8 cellular contexts compared by ENCODE assay signal in genomic region chr22:21417806-21418205, GRCh38. TPM values are rescaled to one million over a fixed set of nuclear protein-coding genes. Genes with fewer than 3 reads are reported as not detected.
DNase-seq lines count a peak whose midpoint lies in the region; ATAC-seq, FAIRE-seq and TF ChIP-seq lines count a peak whose summit lies in the region.
"Not testable (repeated sequence)": the region's sequence is repeated elsewhere in the genome, so short reads cannot be mapped to it uniquely, and the experiment has no call there.

No MANE protein-coding gene starts in this region.

- H3K4me1 ChIP-seq in A549; H1 (replicated peaks in 1 of 4; ENCODE audit: control insufficient read depth in 3 of 4, insufficient read depth in 4 of 4, low read length in 3 of 4); HepG2 (ENCODE audit: insufficient read depth, low read length); gastrocnemius medialis: not testable (repeated sequence)

- ATAC-seq in A549 (peak; percentile 37 to 47; a peak in 5 of 6 replicates), GM19395 (IDR thresholded peaks at IDR 0.05; ENCODE audit: unreplicated experiment) (peak; percentile 37), HG02852 (IDR thresholded peaks at IDR 0.05; ENCODE audit: unreplicated experiment) (peak; percentile 41), gastrocnemius medialis (peak; percentile 40 to 68)
- peak; percentile 33 to 35 for ATAC-seq in activated T-cell treated with anti-CD3 and anti-CD28 coated beads, Interleukin-2, amount 50 U/mL, for 4 hours
- ATAC-seq in HepG2 = not testable (repeated sequence)

- not testable (repeated sequence) for H3K4me1 Mint-ChIP-seq in activated T-cell treated with anti-CD3 and anti-CD28 coated beads, Interleukin-2, amount 50 U/mL, for 4 hours (ENCODE audit: low read depth)

- POLR2A ChIA-PET in A549 (lab: Yijun Ruan, JAX); H1 (lab: Charles Lee; ENCODE audit: partially characterized antibody); HepG2 (lab: Yijun Ruan, JAX): not testable (repeated sequence)

- not testable (repeated sequence) for H3K23me2 ChIP-seq in H1 (ENCODE audit: low read depth, low read length)

- H4K5ac ChIP-seq in H1 (ENCODE audit: insufficient read length, low read depth, low read length) = not testable (repeated sequence)

- not testable (repeated sequence) for BruUV-seq in HepG2 (replicated peaks; lab: Mats Ljungman, UMichigan)

- H3K4me3 ChIP-seq in A549 (peak overlapping the region; percentile 49), MG63 (peak overlapping the region; percentile 34), H1 (ENCODE audit: extremely low read depth in 1 of 4, insufficient read depth in 2 of 4, low read depth in 3 of 4, low read length in 4 of 4) (peak overlapping the region; percentile 27 to 45 (median 38); a peak in 6 of 8 replicates), HepG2 (replicated peaks in 1 of 3; ENCODE audit: insufficient read depth in 1 of 3, low read depth in 2 of 3, low read length in 3 of 3) (peak overlapping the region in 1 of 3 experiments; percentile 56; a peak in 3 of 6 replicates), gastrocnemius medialis (peak overlapping the region in 3 of 4 donors; percentile 40 to 58 (median 51))

- intact Hi-C loops in HepG2 (cut with micrococcal nuclease; ENCODE audit: unreplicated experiment); gastrocnemius medialis (cut with DNase I; ENCODE audit: low total_unique reads): not testable (repeated sequence)

- not testable (repeated sequence) for H4K91ac ChIP-seq in H1 (replicated peaks; ENCODE audit: insufficient read length, low read length)

- H3K9me3 ChIP-seq in A549; MG63; H1 (ENCODE audit: insufficient read depth in 2 of 2, low read depth in 1 of 2, low read length in 1 of 2); HepG2 (ENCODE audit: low read length); gastrocnemius medialis: not testable (repeated sequence)

- H3K36me3 ChIP-seq in MG63; H1 (ENCODE audit: control insufficient read depth in 2 of 4, insufficient read depth in 4 of 4, low read length in 3 of 4); HepG2 (replicated peaks in 1 of 2; ENCODE audit: control insufficient read depth in 1 of 2, insufficient read depth in 2 of 2, low read length in 2 of 2); gastrocnemius medialis: not testable (repeated sequence)

- H2AK5ac ChIP-seq in H1 (ENCODE audit: low read depth, low read length) = not testable (repeated sequence)

- not testable (repeated sequence) for H2BK15ac ChIP-seq in H1 (ENCODE audit: low read length)

- not testable (repeated sequence) for FAIRE-seq in A549 (lab: Jason Lieb, UNC); H1 (lab: Jason Lieb, UNC); HepG2 (lab: Jason Lieb, UNC)

- H3K56ac ChIP-seq in H1 (replicated peaks; ENCODE audit: insufficient read length, low read depth, low read length) = not testable (repeated sequence)

- not testable (repeated sequence) for H4K20me1 ChIP-seq in H1 (replicated peaks in 1 of 2; ENCODE audit: control insufficient read depth in 1 of 2, insufficient read depth in 2 of 2, low read length in 2 of 2); HepG2 (ENCODE audit: insufficient read depth, low read length)

- not testable (repeated sequence) for H2BK120ac ChIP-seq in H1 (replicated peaks; ENCODE audit: low read depth, low read length)

- H2BK20ac ChIP-seq in H1 (ENCODE audit: low read length) = not testable (repeated sequence)

- CTCF ChIA-PET in A549 (lab: Yijun Ruan, JAX); H1 (lab: Charles Lee; ENCODE audit: partially characterized antibody); HepG2 (lab: Yijun Ruan, JAX; ENCODE audit: low intra/inter-chr PET ratio, low total read pairs): not testable (repeated sequence)

- not testable (repeated sequence) for H3K9me3 Mint-ChIP-seq in activated T-cell treated with anti-CD3 and anti-CD28 coated beads, Interleukin-2, amount 50 U/mL, for 4 hours

- not testable (repeated sequence) for TF ChIP-seq EP300 in A549 (IDR thresholded peaks at IDR 0.05); H1 (IDR thresholded peaks at IDR 0.05; ENCODE audit: borderline replicate concordance in 1 of 2, low read depth in 2 of 2, low read length in 2 of 2); HepG2 (IDR thresholded peaks at IDR 0.05; ENCODE audit: low read depth in 2 of 2, low read length in 2 of 2); HepG2 (CRISPR knock-in tag; IDR thresholded peaks at IDR 0.05; ENCODE audit: borderline replicate concordance)

- not testable (repeated sequence) for H3K14ac ChIP-seq in H1 (ENCODE audit: insufficient read length)

- not testable (repeated sequence) for H3K79me2 ChIP-seq in H1 (ENCODE audit: control insufficient read depth in 1 of 2, insufficient read depth in 2 of 2, low read length in 2 of 2); HepG2 (ENCODE audit: insufficient read depth, low read length)

- TF ChIP-seq CTCF in A549 (IDR thresholded peaks at IDR 0.05); H1 (IDR thresholded peaks at IDR 0.05; ENCODE audit: control extremely low read depth in 1 of 3, insufficient read depth in 1 of 3, low read depth in 1 of 3, low read length in 3 of 3); HepG2 (CRISPR knock-in tag; IDR thresholded peaks at IDR 0.05); gastrocnemius medialis (IDR thresholded peaks at IDR 0.05 in 4 of 5, conservative IDR thresholded peaks at IDR 0.05 in 1 of 5): not testable (repeated sequence)

- H3K4me2 ChIP-seq in A549 = peak overlapping the region; percentile 45; the same call in 1 of the 3 replicates
- H3K4me2 ChIP-seq in H1 (ENCODE audit: insufficient read depth in 1 of 2, low read depth in 2 of 2, low read length in 2 of 2) = peak overlapping the region in 1 of 2 experiments; percentile 51; a peak in 1 of 4 replicates
- not testable (repeated sequence) for H3K4me2 ChIP-seq in HepG2 (ENCODE audit: low read depth, low read length)

- not testable (repeated sequence) for TF ChIP-seq POLR2A in A549 (IDR thresholded peaks at IDR 0.05; ENCODE audit: low read length); H1 (IDR thresholded peaks at IDR 0.05; ENCODE audit: control extremely low read depth in 1 of 2, low read depth in 2 of 2, low read length in 2 of 2); HepG2 (IDR thresholded peaks at IDR 0.05; ENCODE audit: insufficient read depth in 1 of 2, low read depth in 2 of 2, low read length in 2 of 2); gastrocnemius medialis (IDR thresholded peaks at IDR 0.05)

- not testable (repeated sequence) for H3K27me3 ChIP-seq in MG63; H1 (replicated peaks in 1 of 4; ENCODE audit: control insufficient read depth in 3 of 4, extremely low read depth in 1 of 4, insufficient read depth in 3 of 4, low read length in 3 of 4); HepG2 (ENCODE audit: control insufficient read depth in 1 of 2, insufficient read depth in 2 of 2, low read length in 2 of 2); gastrocnemius medialis

- not testable (repeated sequence) for H3K27me3 Mint-ChIP-seq in activated T-cell treated with anti-CD3 and anti-CD28 coated beads, Interleukin-2, amount 50 U/mL, for 4 hours (ENCODE audit: low read depth)

- not testable (repeated sequence) for H2BK5ac ChIP-seq in H1 (ENCODE audit: low read depth, low read length)

- WGBS in A549 (ENCODE audit: missing lambda C conversion rate) = 0% methylated on average over 11 of the region's 39 CpGs
- no CpG with 5 or more reads among the region's 39 CpGs for WGBS in H1 (ENCODE audit: extremely low coverage in 1 of 2, insufficient coverage in 1 of 2, insufficient read length in 1 of 2, insufficient replicate concordance in 2 of 2, low coverage in 1 of 2, low lambda C conversion rate in 2 of 2, missing lambda C conversion rate in 1 of 2), 2 experiments
- WGBS in HepG2 (ENCODE audit: low lambda C conversion rate) = no CpG with 5 or more reads among the region's 39 CpGs

- not testable (repeated sequence) for TF ChIP-seq RAD21 in A549 (conservative IDR thresholded peaks at IDR 0.05 in 1 of 2, IDR thresholded peaks at IDR 0.05 in 1 of 2); H1 (IDR thresholded peaks at IDR 0.05 in 1 of 2, conservative IDR thresholded peaks at IDR 0.05 in 1 of 2; ENCODE audit: low read depth in 2 of 2, low read length in 2 of 2); HepG2 (CRISPR knock-in tag; IDR thresholded peaks at IDR 0.05)

- not testable (repeated sequence) for H2BK12ac ChIP-seq in H1 (ENCODE audit: low read depth, low read length)

- not testable (repeated sequence) for H3K4me3 Mint-ChIP-seq in activated T-cell treated with anti-CD3 and anti-CD28 coated beads, Interleukin-2, amount 50 U/mL, for 4 hours

- H3K18ac ChIP-seq in H1 (ENCODE audit: extremely low read depth, low read length) = not testable (repeated sequence)

- H3K79me1 ChIP-seq in H1 (ENCODE audit: low read depth, low read length) = not testable (repeated sequence)

- H3K23ac ChIP-seq in H1 (ENCODE audit: insufficient read length) = not testable (repeated sequence)

- in situ Hi-C loops in HepG2 (cut with HindIII; ENCODE audit: extremely low pct_ligation_motif_present, low pct_unique_long_range_greater_than_20kb); gastrocnemius medialis (cut with MboI; ENCODE audit: low sequenced_read_pairs in 4 of 4): not testable (repeated sequence)

- not testable (repeated sequence) for DNase-seq in A549 (ENCODE audit: low read depth in 1 of 2, low spot score in 1 of 2); HepG2 (ENCODE audit: low spot score)
- DNase-seq in MG63 (peak; percentile 9), H1 (ENCODE audit: low read depth in 1 of 2, low spot score in 2 of 2) (peak in 1 of 2 experiments; percentile 54), gastrocnemius medialis (peak in 1 of 2 donors; percentile 11)
- DNase-seq in activated T-cell treated with anti-CD3 and anti-CD28 coated beads, Interleukin-2, amount 50 U/mL, for 4 hours = peak; percentile 4

- not testable (repeated sequence) for H4K8ac ChIP-seq in H1 (ENCODE audit: extremely low read depth, insufficient read depth, low read length)

- H3K36me3 Mint-ChIP-seq in activated T-cell treated with anti-CD3 and anti-CD28 coated beads, Interleukin-2, amount 50 U/mL, for 4 hours (ENCODE audit: insufficient read depth) = not testable (repeated sequence)

- not testable (repeated sequence) for H2AFZ ChIP-seq in H1 (ENCODE audit: low read length); HepG2 (ENCODE audit: low read length)

- H3K4ac ChIP-seq in H1 (replicated peaks; ENCODE audit: insufficient read length, low read depth, low read length) = not testable (repeated sequence)

- peak overlapping the region; percentile 59 to 83; a peak in 4 of 6 replicates for H3K27ac ChIP-seq in A549
- H3K27ac ChIP-seq in H1 (ENCODE audit: low read depth, low read length); HepG2 (ENCODE audit: extremely low read length, insufficient read depth, low read length); gastrocnemius medialis: not testable (repeated sequence)

- not testable (repeated sequence) for H3K9ac ChIP-seq in H1 (replicated peaks in 1 of 4; ENCODE audit: extremely low read depth in 1 of 4, low read depth in 3 of 4, low read length in 3 of 4); HepG2 (ENCODE audit: insufficient read depth, low read depth, low read length)

RNA-seq across cellular contexts. Expression of gene HIC2, which starts 0.6 kb away (rescaled TPM):
- 1.0 and 1.1 TPM in 2 replicates for polyA plus RNA-seq in A549 (2011; rRNA removed)
- 1.1 and 1.6 TPM in 2 replicates for polyA plus RNA-seq in A549 (2012; cell fraction: cytosol; rRNA removed)
- polyA plus RNA-seq in A549 (2012; cell fraction: nucleus; rRNA removed) = 4.6 and 5.2 TPM in 2 replicates
- polyA plus RNA-seq in A549 (2017; fragmentation: RNase III; extraction: RNeasy Plus Mini Kit Qiagen cat#74134 plus additional on column Dnase treatment) = 2.7 to 2.9 TPM (median 2.8 TPM) in 3 replicates
- polyA minus RNA-seq in A549 (2011; rRNA and poly(A)+ RNA removed) = 1.7 and 2.3 TPM in 2 replicates
- 0.99 and 1.2 TPM in 2 replicates for total RNA-seq in MG63 (2014; rRNA removed; shearing (Covaris generic); ENCODE audit: low replicate concordance)
- 1 to 10 TPM; 8.1 to 8.8 (median 8.2) TPM for total RNA-seq in activated T-cell treated with anti-CD3 and anti-CD28 coated beads, Interleukin-2, amount 50 U/mL, for 4 hours
- total RNA-seq in H1 (2021; fragmentation: NEBNext Ultra II Directional; extraction: Animal tissue kit (Norgen Biotek cat#: 25700)) = 21.9 and 23.3 TPM in 2 replicates
- polyA plus RNA-seq in H1 (2011; rRNA removed) = 8.0 and 12.0 TPM in 2 replicates
- polyA plus RNA-seq in H1 (2011; cell fraction: cytosol; rRNA removed) = 8.8 TPM
- polyA plus RNA-seq in H1 (2011; cell fraction: nucleus; rRNA removed) = 14.4 TPM
- 12.4 to 17.0 TPM (median 15.4 TPM) in 4 replicates for polyA plus RNA-seq in H1 (2012, experiment 1 of 2)
- polyA plus RNA-seq in H1 (2012, experiment 2 of 2) = 13.4 TPM
- polyA plus RNA-seq in H1 (2013, experiment 1 of 2) = 9.8 TPM
- 9.6 TPM for polyA plus RNA-seq in H1 (2013, experiment 2 of 2)
- polyA minus RNA-seq in H1 (2011; rRNA and poly(A)+ RNA removed) = 11.9 and 12.6 TPM in 2 replicates
- 11.9 TPM for polyA minus RNA-seq in H1 (2011; cell fraction: cytosol; rRNA and poly(A)+ RNA removed)
- polyA minus RNA-seq in H1 (2011; cell fraction: nucleus; rRNA and poly(A)+ RNA removed) = 11.4 TPM
- 11.6 and 13.7 TPM in 2 replicates for total RNA-seq in HepG2 (2016; rRNA removed; fragmentation: Illumina TruSeq; extraction: Trizol)
- 1.2 and 1.5 TPM in 2 replicates for total RNA-seq in HepG2 (2016; cell fraction: cytosol; rRNA removed; fragmentation: Illumina TruSeq; extraction: Trizol; ENCODE audit: low read depth)
- 9.7 and 13.2 TPM in 2 replicates for total RNA-seq in HepG2 (2016; cell fraction: insoluble cytoplasmic fraction; rRNA removed; fragmentation: Illumina TruSeq; extraction: Trizol)
- 4.6 and 5.2 TPM in 2 replicates for total RNA-seq in HepG2 (2016; cell fraction: membrane; rRNA removed; fragmentation: Illumina TruSeq; extraction: Trizol)
- total RNA-seq in HepG2 (2016; cell fraction: nucleus; rRNA removed; fragmentation: Illumina TruSeq; extraction: Trizol) = 10.7 and 10.9 TPM in 2 replicates
- polyA plus RNA-seq in HepG2 (2011; rRNA removed) = 5.0 and 6.1 TPM in 2 replicates
- polyA plus RNA-seq in HepG2 (2011; cell fraction: cytosol; rRNA removed) = 4.6 and 4.8 TPM in 2 replicates
- polyA plus RNA-seq in HepG2 (2011; cell fraction: nucleus; rRNA removed) = 14.6 and 16.6 TPM in 2 replicates
- polyA plus RNA-seq in HepG2 (2012) = 12.6 and 12.9 TPM in 2 replicates
- 0.53 and 0.58 TPM in 2 replicates for polyA plus RNA-seq in HepG2 (2016; cell fraction: cytosol; fragmentation: Illumina TruSeq; extraction: Trizol; ENCODE audit: low read depth)
- 7.8 and 10.0 TPM in 2 replicates for polyA plus RNA-seq in HepG2 (2016; cell fraction: insoluble cytoplasmic fraction; fragmentation: Illumina TruSeq; extraction: Trizol; ENCODE audit: low read depth)
- 1.8 and 2.0 TPM in 2 replicates for polyA plus RNA-seq in HepG2 (2016; cell fraction: membrane; fragmentation: Illumina TruSeq; extraction: Trizol; ENCODE audit: low read depth)
- polyA plus RNA-seq in HepG2 (2016; cell fraction: nucleus; fragmentation: Illumina TruSeq; extraction: Trizol; ENCODE audit: insufficient read depth, low read depth) = 14.3 and 15.7 TPM in 2 replicates
- 2.3 and 19.9 TPM in 2 replicates for polyA minus RNA-seq in HepG2 (2011; rRNA and poly(A)+ RNA removed; ENCODE audit: low replicate concordance)
- polyA minus RNA-seq in HepG2 (2011; cell fraction: cytosol; rRNA and poly(A)+ RNA removed) = 7.5 and 8.9 TPM in 2 replicates
- 10.9 and 11.6 TPM in 2 replicates for polyA minus RNA-seq in HepG2 (2011; cell fraction: nucleus; rRNA and poly(A)+ RNA removed)
- 1 to 10 TPM; 1.5 to 4.0 (median 2.0) TPM for total RNA-seq in gastrocnemius medialis

RNA-seq across cellular contexts. Expression of gene RIMBP3B, which starts 34.3 kb away (rescaled TPM):
- polyA plus RNA-seq in A549 (2011; rRNA removed) = 0.08 and 0.11 TPM in 2 replicates
- polyA plus RNA-seq in A549 (2012; cell fraction: cytosol; rRNA removed) = 0.03 and 0.06 TPM in 2 replicates
- polyA plus RNA-seq in A549 (2012; cell fraction: nucleus; rRNA removed) = 0.17 and 0.22 TPM in 2 replicates
- polyA plus RNA-seq in A549 (2017; fragmentation: RNase III; extraction: RNeasy Plus Mini Kit Qiagen cat#74134 plus additional on column Dnase treatment) = 0.14 to 0.24 TPM (median 0.16 TPM) in 3 replicates
- polyA minus RNA-seq in A549 (2011; rRNA and poly(A)+ RNA removed) = 0.12 and 0.34 TPM in 2 replicates
- 0.03 and 1.3 TPM in 2 replicates for total RNA-seq in MG63 (2014; rRNA removed; shearing (Covaris generic); ENCODE audit: low replicate concordance)
- under 1 TPM in 2 of 3 donors, not detected in 1; 0.20 to 0.61 TPM for total RNA-seq in activated T-cell treated with anti-CD3 and anti-CD28 coated beads, Interleukin-2, amount 50 U/mL, for 4 hours
- total RNA-seq in H1 (2021; fragmentation: NEBNext Ultra II Directional; extraction: Animal tissue kit (Norgen Biotek cat#: 25700)) = 0.19 and 0.21 TPM in 2 replicates
- polyA plus RNA-seq in H1 (2011; rRNA removed) = 0.02 TPM in 1 of 2 replicates, not detected in the other
- polyA plus RNA-seq in H1 (2011; cell fraction: cytosol; rRNA removed) = not detected
- polyA plus RNA-seq in H1 (2011; cell fraction: nucleus; rRNA removed) = not detected
- 0.04 to 0.05 TPM in 2 of 4 replicates, not detected in the others for polyA plus RNA-seq in H1 (2012, experiment 1 of 2)
- not detected for polyA plus RNA-seq in H1 (2012, experiment 2 of 2)
- 0.02 TPM for polyA plus RNA-seq in H1 (2013, experiment 1 of 2)
- 0.02 TPM for polyA plus RNA-seq in H1 (2013, experiment 2 of 2)
- 0.10 TPM in 1 of 2 replicates, not detected in the other for polyA minus RNA-seq in H1 (2011; rRNA and poly(A)+ RNA removed)
- polyA minus RNA-seq in H1 (2011; cell fraction: cytosol; rRNA and poly(A)+ RNA removed) = not detected
- polyA minus RNA-seq in H1 (2011; cell fraction: nucleus; rRNA and poly(A)+ RNA removed) = not detected
- not detected in 2 replicates for total RNA-seq in HepG2 (2016; rRNA removed; fragmentation: Illumina TruSeq; extraction: Trizol)
- not detected in 2 replicates for total RNA-seq in HepG2 (2016; cell fraction: cytosol; rRNA removed; fragmentation: Illumina TruSeq; extraction: Trizol; ENCODE audit: low read depth)
- total RNA-seq in HepG2 (2016; cell fraction: insoluble cytoplasmic fraction; rRNA removed; fragmentation: Illumina TruSeq; extraction: Trizol) = 0.06 and 0.09 TPM in 2 replicates
- not detected in 2 replicates for total RNA-seq in HepG2 (2016; cell fraction: membrane; rRNA removed; fragmentation: Illumina TruSeq; extraction: Trizol)
- total RNA-seq in HepG2 (2016; cell fraction: nucleus; rRNA removed; fragmentation: Illumina TruSeq; extraction: Trizol) = not detected in 2 replicates
- not detected in 2 replicates for polyA plus RNA-seq in HepG2 (2011; rRNA removed)
- not detected in 2 replicates for polyA plus RNA-seq in HepG2 (2011; cell fraction: cytosol; rRNA removed)
- polyA plus RNA-seq in HepG2 (2011; cell fraction: nucleus; rRNA removed) = not detected in 2 replicates
- polyA plus RNA-seq in HepG2 (2012) = 0.04 TPM in 1 of 2 replicates, not detected in the other
- not detected in 2 replicates for polyA plus RNA-seq in HepG2 (2016; cell fraction: cytosol; fragmentation: Illumina TruSeq; extraction: Trizol; ENCODE audit: low read depth)
- 0.21 TPM in 1 of 2 replicates, not detected in the other for polyA plus RNA-seq in HepG2 (2016; cell fraction: insoluble cytoplasmic fraction; fragmentation: Illumina TruSeq; extraction: Trizol; ENCODE audit: low read depth)
- polyA plus RNA-seq in HepG2 (2016; cell fraction: membrane; fragmentation: Illumina TruSeq; extraction: Trizol; ENCODE audit: low read depth) = not detected in 2 replicates
- not detected in 2 replicates for polyA plus RNA-seq in HepG2 (2016; cell fraction: nucleus; fragmentation: Illumina TruSeq; extraction: Trizol; ENCODE audit: insufficient read depth, low read depth)
- polyA minus RNA-seq in HepG2 (2011; rRNA and poly(A)+ RNA removed; ENCODE audit: low replicate concordance) = 0.12 TPM in 1 of 2 replicates, not detected in the other
- polyA minus RNA-seq in HepG2 (2011; cell fraction: cytosol; rRNA and poly(A)+ RNA removed) = not detected in 2 replicates
- not detected in 2 replicates for polyA minus RNA-seq in HepG2 (2011; cell fraction: nucleus; rRNA and poly(A)+ RNA removed)
- not detected for total RNA-seq in gastrocnemius medialis

RNA-seq across cellular contexts. Expression of gene TMEM191C, which starts 49.4 kb away (rescaled TPM):
- polyA plus RNA-seq in A549 (2011; rRNA removed) (0.57 and 0.71 TPM in 2 replicates), A549 (2017; fragmentation: RNase III; extraction: RNeasy Plus Mini Kit Qiagen cat#74134 plus additional on column Dnase treatment) (0.44 to 1.2 TPM (median 0.58 TPM) in 3 replicates), H1 (2011; rRNA removed) (2.6 and 3.4 TPM in 2 replicates), HepG2 (2011; rRNA removed) (2.9 and 3.3 TPM in 2 replicates)
- polyA plus RNA-seq in A549 (2012; cell fraction: cytosol; rRNA removed) = 1.4 and 1.5 TPM in 2 replicates
- 8.5 and 13.2 TPM in 2 replicates for polyA plus RNA-seq in A549 (2012; cell fraction: nucleus; rRNA removed)
- 0.54 TPM in 1 of 2 replicates, not detected in the other for polyA minus RNA-seq in A549 (2011; rRNA and poly(A)+ RNA removed)
- 0.30 TPM in 1 of 2 replicates, not detected in the other for total RNA-seq in MG63 (2014; rRNA removed; shearing (Covaris generic); ENCODE audit: low replicate concordance)
- total RNA-seq in activated T-cell treated with anti-CD3 and anti-CD28 coated beads, Interleukin-2, amount 50 U/mL, for 4 hours = under 1 TPM; 0.23 to 0.87 (median 0.53) TPM
- total RNA-seq in H1 (2021; fragmentation: NEBNext Ultra II Directional; extraction: Animal tissue kit (Norgen Biotek cat#: 25700)) = 0.74 and 1.3 TPM in 2 replicates
- 2.2 TPM for polyA plus RNA-seq in H1 (2011; cell fraction: cytosol; rRNA removed)
- 6.1 TPM for polyA plus RNA-seq in H1 (2011; cell fraction: nucleus; rRNA removed)
- 1.1 to 3.4 TPM (median 2.3 TPM) in 4 replicates for polyA plus RNA-seq in H1 (2012, experiment 1 of 2)
- 0.56 TPM for polyA plus RNA-seq in H1 (2012, experiment 2 of 2)
- polyA plus RNA-seq in H1 (2013, experiment 1 of 2) = 1.4 TPM
- 1.7 TPM for polyA plus RNA-seq in H1 (2013, experiment 2 of 2)
- polyA minus RNA-seq in H1 (2011; rRNA and poly(A)+ RNA removed) = 0.24 and 0.54 TPM in 2 replicates
- 1.2 TPM for polyA minus RNA-seq in H1 (2011; cell fraction: cytosol; rRNA and poly(A)+ RNA removed)
- 2.0 TPM for polyA minus RNA-seq in H1 (2011; cell fraction: nucleus; rRNA and poly(A)+ RNA removed)
- total RNA-seq in HepG2 (2016; rRNA removed; fragmentation: Illumina TruSeq; extraction: Trizol) (1.2 and 2.9 TPM in 2 replicates), gastrocnemius medialis (under 1 TPM in 1 of 4 donors, not detected in 3; 0.16 TPM)
- total RNA-seq in HepG2 (2016; cell fraction: cytosol; rRNA removed; fragmentation: Illumina TruSeq; extraction: Trizol; ENCODE audit: low read depth) = 1.9 and 4.2 TPM in 2 replicates
- 0.85 and 0.91 TPM in 2 replicates for total RNA-seq in HepG2 (2016; cell fraction: insoluble cytoplasmic fraction; rRNA removed; fragmentation: Illumina TruSeq; extraction: Trizol)
- total RNA-seq in HepG2 (2016; cell fraction: membrane; rRNA removed; fragmentation: Illumina TruSeq; extraction: Trizol) = 1.3 and 1.9 TPM in 2 replicates
- total RNA-seq in HepG2 (2016; cell fraction: nucleus; rRNA removed; fragmentation: Illumina TruSeq; extraction: Trizol) = 1.6 TPM in 2 replicates
- 3.1 and 4.1 TPM in 2 replicates for polyA plus RNA-seq in HepG2 (2011; cell fraction: cytosol; rRNA removed)
- polyA plus RNA-seq in HepG2 (2011; cell fraction: nucleus; rRNA removed) = 19.1 and 20.7 TPM in 2 replicates
- 1.2 and 1.3 TPM in 2 replicates for polyA plus RNA-seq in HepG2 (2012)
- 0.45 and 0.86 TPM in 2 replicates for polyA plus RNA-seq in HepG2 (2016; cell fraction: cytosol; fragmentation: Illumina TruSeq; extraction: Trizol; ENCODE audit: low read depth)
- polyA plus RNA-seq in HepG2 (2016; cell fraction: insoluble cytoplasmic fraction; fragmentation: Illumina TruSeq; extraction: Trizol; ENCODE audit: low read depth) = 0.90 and 1.4 TPM in 2 replicates
- 0.54 and 0.72 TPM in 2 replicates for polyA plus RNA-seq in HepG2 (2016; cell fraction: membrane; fragmentation: Illumina TruSeq; extraction: Trizol; ENCODE audit: low read depth)
- 3.6 and 4.2 TPM in 2 replicates for polyA plus RNA-seq in HepG2 (2016; cell fraction: nucleus; fragmentation: Illumina TruSeq; extraction: Trizol; ENCODE audit: insufficient read depth, low read depth)
- 1.1 and 3.0 TPM in 2 replicates for polyA minus RNA-seq in HepG2 (2011; rRNA and poly(A)+ RNA removed; ENCODE audit: low replicate concordance)
- polyA minus RNA-seq in HepG2 (2011; cell fraction: cytosol; rRNA and poly(A)+ RNA removed) = 1.3 and 2.4 TPM in 2 replicates
- 2.2 and 4.0 TPM in 2 replicates for polyA minus RNA-seq in HepG2 (2011; cell fraction: nucleus; rRNA and poly(A)+ RNA removed)
